In the genomic region with DNA sequence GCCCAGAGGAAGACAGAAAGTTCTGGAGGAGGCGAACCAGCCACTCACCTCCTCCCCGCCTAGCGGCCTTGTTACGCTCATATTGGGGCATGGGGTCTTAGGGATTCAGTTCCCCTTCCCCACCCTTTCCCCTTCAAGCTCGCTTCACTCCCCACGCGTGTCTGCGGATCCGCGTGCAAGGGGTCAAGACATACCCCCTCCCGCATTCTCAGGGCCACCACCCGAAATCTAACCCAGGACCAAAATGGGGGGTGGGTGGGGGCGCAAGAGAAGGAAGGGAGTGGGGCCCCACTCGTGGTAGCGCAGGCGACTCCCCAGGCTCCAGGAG, we compare ENCODE assay signal across 3 cellular contexts.
TF ChIP-seq lines count a peak whose summit lies in the region.

No MANE protein-coding gene starts in this region.

TF ChIP-seq in SK-N-SH, 30 proteins besides CTCF, POLR2A, EP300 and RAD21 (continues in another document):
- TF ChIP-seq, protein P1, sequence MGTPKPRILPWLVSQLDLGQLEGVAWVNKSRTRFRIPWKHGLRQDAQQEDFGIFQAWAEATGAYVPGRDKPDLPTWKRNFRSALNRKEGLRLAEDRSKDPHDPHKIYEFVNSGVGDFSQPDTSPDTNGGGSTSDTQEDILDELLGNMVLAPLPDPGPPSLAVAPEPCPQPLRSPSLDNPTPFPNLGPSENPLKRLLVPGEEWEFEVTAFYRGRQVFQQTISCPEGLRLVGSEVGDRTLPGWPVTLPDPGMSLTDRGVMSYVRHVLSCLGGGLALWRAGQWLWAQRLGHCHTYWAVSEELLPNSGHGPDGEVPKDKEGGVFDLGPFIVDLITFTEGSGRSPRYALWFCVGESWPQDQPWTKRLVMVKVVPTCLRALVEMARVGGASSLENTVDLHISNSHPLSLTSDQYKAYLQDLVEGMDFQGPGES (IDR thresholded peaks at IDR 0.05; ENCODE audit: low read depth, low read length), result no peak
- TF ChIP-seq FOSL2 (IDR thresholded peaks at IDR 0.05; ENCODE audit: borderline replicate concordance, low read depth) (no peak), YY1 (IDR thresholded peaks at IDR 0.05; ENCODE audit: low read depth) (no peak), NRF1 (IDR thresholded peaks at IDR 0.05; ENCODE audit: low read depth, low read length) (no peak), CHD2 (IDR thresholded peaks at IDR 0.05; ENCODE audit: low read length, partially characterized antibody) (no peak), MEF2A (IDR thresholded peaks at IDR 0.05; ENCODE audit: borderline replicate concordance, low read depth) (no peak), MXI1 (IDR thresholded peaks at IDR 0.05; ENCODE audit: low read depth, low read length) (no peak), RXRA (IDR thresholded peaks at IDR 0.05; ENCODE audit: borderline replicate concordance, low read depth) (no peak), FOXM1 (IDR thresholded peaks at IDR 0.05; ENCODE audit: low read depth) (no peak), FOXJ3 (CRISPR knock-in tag; IDR thresholded peaks at IDR 0.05) (no peak), TAF1 (IDR thresholded peaks at IDR 0.05; ENCODE audit: borderline replicate concordance, low read depth, low read length) (no peak), EZH2phosphoT487 (IDR thresholded peaks at IDR 0.05; ENCODE audit: borderline replicate concordance, low read depth) (no peak), TEAD4 (IDR thresholded peaks at IDR 0.05; ENCODE audit: borderline replicate concordance, insufficient read depth) (no peak)
- TF ChIP-seq, protein P2, sequence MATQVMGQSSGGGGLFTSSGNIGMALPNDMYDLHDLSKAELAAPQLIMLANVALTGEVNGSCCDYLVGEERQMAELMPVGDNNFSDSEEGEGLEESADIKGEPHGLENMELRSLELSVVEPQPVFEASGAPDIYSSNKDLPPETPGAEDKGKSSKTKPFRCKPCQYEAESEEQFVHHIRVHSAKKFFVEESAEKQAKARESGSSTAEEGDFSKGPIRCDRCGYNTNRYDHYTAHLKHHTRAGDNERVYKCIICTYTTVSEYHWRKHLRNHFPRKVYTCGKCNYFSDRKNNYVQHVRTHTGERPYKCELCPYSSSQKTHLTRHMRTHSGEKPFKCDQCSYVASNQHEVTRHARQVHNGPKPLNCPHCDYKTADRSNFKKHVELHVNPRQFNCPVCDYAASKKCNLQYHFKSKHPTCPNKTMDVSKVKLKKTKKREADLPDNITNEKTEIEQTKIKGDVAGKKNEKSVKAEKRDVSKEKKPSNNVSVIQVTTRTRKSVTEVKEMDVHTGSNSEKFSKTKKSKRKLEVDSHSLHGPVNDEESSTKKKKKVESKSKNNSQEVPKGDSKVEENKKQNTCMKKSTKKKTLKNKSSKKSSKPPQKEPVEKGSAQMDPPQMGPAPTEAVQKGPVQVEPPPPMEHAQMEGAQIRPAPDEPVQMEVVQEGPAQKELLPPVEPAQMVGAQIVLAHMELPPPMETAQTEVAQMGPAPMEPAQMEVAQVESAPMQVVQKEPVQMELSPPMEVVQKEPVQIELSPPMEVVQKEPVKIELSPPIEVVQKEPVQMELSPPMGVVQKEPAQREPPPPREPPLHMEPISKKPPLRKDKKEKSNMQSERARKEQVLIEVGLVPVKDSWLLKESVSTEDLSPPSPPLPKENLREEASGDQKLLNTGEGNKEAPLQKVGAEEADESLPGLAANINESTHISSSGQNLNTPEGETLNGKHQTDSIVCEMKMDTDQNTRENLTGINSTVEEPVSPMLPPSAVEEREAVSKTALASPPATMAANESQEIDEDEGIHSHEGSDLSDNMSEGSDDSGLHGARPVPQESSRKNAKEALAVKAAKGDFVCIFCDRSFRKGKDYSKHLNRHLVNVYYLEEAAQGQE (IDR thresholded peaks at IDR 0.05; ENCODE audit: low read depth, low read length), result no peak
- TF ChIP-seq, protein P3, sequence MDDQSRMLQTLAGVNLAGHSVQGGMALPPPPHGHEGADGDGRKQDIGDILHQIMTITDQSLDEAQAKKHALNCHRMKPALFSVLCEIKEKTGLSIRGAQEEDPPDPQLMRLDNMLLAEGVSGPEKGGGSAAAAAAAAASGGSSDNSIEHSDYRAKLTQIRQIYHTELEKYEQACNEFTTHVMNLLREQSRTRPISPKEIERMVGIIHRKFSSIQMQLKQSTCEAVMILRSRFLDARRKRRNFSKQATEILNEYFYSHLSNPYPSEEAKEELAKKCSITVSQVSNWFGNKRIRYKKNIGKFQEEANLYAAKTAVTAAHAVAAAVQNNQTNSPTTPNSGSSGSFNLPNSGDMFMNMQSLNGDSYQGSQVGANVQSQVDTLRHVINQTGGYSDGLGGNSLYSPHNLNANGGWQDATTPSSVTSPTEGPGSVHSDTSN (IDR thresholded peaks at IDR 0.05), result no peak

TF ChIP-seq in SK-N-SH treated with all-trans-retinoic acid at 6 μM for 48 hours, 23 proteins besides CTCF, POLR2A, EP300 and RAD21 (continues in another document):
- TF ChIP-seq, protein P4, sequence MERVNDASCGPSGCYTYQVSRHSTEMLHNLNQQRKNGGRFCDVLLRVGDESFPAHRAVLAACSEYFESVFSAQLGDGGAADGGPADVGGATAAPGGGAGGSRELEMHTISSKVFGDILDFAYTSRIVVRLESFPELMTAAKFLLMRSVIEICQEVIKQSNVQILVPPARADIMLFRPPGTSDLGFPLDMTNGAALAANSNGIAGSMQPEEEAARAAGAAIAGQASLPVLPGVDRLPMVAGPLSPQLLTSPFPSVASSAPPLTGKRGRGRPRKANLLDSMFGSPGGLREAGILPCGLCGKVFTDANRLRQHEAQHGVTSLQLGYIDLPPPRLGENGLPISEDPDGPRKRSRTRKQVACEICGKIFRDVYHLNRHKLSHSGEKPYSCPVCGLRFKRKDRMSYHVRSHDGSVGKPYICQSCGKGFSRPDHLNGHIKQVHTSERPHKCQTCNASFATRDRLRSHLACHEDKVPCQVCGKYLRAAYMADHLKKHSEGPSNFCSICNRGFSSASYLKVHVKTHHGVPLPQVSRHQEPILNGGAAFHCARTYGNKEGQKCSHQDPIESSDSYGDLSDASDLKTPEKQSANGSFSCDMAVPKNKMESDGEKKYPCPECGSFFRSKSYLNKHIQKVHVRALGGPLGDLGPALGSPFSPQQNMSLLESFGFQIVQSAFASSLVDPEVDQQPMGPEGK (CRISPR knock-in tag; IDR thresholded peaks at IDR 0.05; ENCODE audit: borderline replicate concordance), result no peak
- TF ChIP-seq PPARA (CRISPR knock-in tag; IDR thresholded peaks at IDR 0.05; ENCODE audit: borderline replicate concordance) (no peak), ZC3H10 (CRISPR knock-in tag; IDR thresholded peaks at IDR 0.05) (no peak), GLIS3 (CRISPR knock-in tag; IDR thresholded peaks at IDR 0.05) (no peak), OSR1 (CRISPR knock-in tag; IDR thresholded peaks at IDR 0.05) (no peak), ZNF565 (CRISPR knock-in tag; conservative IDR thresholded peaks at IDR 0.05; ENCODE audit: low read depth) (no peak), ESRRG (CRISPR knock-in tag; IDR thresholded peaks at IDR 0.05) (no peak), ZNF70 (CRISPR knock-in tag; IDR thresholded peaks at IDR 0.05) (no peak), ZFP30 (CRISPR knock-in tag; IDR thresholded peaks at IDR 0.05) (no peak), TCF4 (CRISPR knock-in tag; IDR thresholded peaks at IDR 0.05; ENCODE audit: borderline replicate concordance) (no peak), RARB (CRISPR knock-in tag; IDR thresholded peaks at IDR 0.05) (no peak), ZFP3 (CRISPR knock-in tag; IDR thresholded peaks at IDR 0.05) (no peak), BACH2 (CRISPR knock-in tag; IDR thresholded peaks at IDR 0.05; ENCODE audit: borderline replicate concordance) (no peak), ZNF8 (CRISPR knock-in tag; IDR thresholded peaks at IDR 0.05) (no peak), ISL1 (CRISPR knock-in tag; IDR thresholded peaks at IDR 0.05) (no peak)
- TF ChIP-seq, protein P5, sequence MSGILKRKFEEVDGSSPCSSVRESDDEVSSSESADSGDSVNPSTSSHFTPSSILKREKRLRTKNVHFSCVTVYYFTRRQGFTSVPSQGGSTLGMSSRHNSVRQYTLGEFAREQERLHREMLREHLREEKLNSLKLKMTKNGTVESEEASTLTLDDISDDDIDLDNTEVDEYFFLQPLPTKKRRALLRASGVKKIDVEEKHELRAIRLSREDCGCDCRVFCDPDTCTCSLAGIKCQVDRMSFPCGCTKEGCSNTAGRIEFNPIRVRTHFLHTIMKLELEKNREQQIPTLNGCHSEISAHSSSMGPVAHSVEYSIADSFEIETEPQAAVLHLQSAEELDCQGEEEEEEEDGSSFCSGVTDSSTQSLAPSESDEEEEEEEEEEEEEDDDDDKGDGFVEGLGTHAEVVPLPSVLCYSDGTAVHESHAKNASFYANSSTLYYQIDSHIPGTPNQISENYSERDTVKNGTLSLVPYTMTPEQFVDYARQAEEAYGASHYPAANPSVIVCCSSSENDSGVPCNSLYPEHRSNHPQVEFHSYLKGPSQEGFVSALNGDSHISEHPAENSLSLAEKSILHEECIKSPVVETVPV (CRISPR knock-in tag; IDR thresholded peaks at IDR 0.05), result no peak
- TF ChIP-seq, protein P6, sequence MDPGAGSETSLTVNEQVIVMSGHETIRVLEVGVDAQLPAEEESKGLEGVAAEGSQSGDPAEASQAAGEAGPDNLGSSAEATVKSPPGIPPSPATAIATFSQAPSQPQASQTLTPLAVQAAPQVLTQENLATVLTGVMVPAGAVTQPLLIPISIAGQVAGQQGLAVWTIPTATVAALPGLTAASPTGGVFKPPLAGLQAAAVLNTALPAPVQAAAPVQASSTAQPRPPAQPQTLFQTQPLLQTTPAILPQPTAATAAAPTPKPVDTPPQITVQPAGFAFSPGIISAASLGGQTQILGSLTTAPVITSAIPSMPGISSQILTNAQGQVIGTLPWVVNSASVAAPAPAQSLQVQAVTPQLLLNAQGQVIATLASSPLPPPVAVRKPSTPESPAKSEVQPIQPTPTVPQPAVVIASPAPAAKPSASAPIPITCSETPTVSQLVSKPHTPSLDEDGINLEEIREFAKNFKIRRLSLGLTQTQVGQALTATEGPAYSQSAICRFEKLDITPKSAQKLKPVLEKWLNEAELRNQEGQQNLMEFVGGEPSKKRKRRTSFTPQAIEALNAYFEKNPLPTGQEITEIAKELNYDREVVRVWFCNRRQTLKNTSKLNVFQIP (CRISPR knock-in tag; IDR thresholded peaks at IDR 0.05; ENCODE audit: borderline replicate concordance, low read depth), result no peak

TF ChIP-seq in H1, 55 proteins besides CTCF, POLR2A, EP300 and RAD21 (continues in another document):
- TF ChIP-seq, protein P7, sequence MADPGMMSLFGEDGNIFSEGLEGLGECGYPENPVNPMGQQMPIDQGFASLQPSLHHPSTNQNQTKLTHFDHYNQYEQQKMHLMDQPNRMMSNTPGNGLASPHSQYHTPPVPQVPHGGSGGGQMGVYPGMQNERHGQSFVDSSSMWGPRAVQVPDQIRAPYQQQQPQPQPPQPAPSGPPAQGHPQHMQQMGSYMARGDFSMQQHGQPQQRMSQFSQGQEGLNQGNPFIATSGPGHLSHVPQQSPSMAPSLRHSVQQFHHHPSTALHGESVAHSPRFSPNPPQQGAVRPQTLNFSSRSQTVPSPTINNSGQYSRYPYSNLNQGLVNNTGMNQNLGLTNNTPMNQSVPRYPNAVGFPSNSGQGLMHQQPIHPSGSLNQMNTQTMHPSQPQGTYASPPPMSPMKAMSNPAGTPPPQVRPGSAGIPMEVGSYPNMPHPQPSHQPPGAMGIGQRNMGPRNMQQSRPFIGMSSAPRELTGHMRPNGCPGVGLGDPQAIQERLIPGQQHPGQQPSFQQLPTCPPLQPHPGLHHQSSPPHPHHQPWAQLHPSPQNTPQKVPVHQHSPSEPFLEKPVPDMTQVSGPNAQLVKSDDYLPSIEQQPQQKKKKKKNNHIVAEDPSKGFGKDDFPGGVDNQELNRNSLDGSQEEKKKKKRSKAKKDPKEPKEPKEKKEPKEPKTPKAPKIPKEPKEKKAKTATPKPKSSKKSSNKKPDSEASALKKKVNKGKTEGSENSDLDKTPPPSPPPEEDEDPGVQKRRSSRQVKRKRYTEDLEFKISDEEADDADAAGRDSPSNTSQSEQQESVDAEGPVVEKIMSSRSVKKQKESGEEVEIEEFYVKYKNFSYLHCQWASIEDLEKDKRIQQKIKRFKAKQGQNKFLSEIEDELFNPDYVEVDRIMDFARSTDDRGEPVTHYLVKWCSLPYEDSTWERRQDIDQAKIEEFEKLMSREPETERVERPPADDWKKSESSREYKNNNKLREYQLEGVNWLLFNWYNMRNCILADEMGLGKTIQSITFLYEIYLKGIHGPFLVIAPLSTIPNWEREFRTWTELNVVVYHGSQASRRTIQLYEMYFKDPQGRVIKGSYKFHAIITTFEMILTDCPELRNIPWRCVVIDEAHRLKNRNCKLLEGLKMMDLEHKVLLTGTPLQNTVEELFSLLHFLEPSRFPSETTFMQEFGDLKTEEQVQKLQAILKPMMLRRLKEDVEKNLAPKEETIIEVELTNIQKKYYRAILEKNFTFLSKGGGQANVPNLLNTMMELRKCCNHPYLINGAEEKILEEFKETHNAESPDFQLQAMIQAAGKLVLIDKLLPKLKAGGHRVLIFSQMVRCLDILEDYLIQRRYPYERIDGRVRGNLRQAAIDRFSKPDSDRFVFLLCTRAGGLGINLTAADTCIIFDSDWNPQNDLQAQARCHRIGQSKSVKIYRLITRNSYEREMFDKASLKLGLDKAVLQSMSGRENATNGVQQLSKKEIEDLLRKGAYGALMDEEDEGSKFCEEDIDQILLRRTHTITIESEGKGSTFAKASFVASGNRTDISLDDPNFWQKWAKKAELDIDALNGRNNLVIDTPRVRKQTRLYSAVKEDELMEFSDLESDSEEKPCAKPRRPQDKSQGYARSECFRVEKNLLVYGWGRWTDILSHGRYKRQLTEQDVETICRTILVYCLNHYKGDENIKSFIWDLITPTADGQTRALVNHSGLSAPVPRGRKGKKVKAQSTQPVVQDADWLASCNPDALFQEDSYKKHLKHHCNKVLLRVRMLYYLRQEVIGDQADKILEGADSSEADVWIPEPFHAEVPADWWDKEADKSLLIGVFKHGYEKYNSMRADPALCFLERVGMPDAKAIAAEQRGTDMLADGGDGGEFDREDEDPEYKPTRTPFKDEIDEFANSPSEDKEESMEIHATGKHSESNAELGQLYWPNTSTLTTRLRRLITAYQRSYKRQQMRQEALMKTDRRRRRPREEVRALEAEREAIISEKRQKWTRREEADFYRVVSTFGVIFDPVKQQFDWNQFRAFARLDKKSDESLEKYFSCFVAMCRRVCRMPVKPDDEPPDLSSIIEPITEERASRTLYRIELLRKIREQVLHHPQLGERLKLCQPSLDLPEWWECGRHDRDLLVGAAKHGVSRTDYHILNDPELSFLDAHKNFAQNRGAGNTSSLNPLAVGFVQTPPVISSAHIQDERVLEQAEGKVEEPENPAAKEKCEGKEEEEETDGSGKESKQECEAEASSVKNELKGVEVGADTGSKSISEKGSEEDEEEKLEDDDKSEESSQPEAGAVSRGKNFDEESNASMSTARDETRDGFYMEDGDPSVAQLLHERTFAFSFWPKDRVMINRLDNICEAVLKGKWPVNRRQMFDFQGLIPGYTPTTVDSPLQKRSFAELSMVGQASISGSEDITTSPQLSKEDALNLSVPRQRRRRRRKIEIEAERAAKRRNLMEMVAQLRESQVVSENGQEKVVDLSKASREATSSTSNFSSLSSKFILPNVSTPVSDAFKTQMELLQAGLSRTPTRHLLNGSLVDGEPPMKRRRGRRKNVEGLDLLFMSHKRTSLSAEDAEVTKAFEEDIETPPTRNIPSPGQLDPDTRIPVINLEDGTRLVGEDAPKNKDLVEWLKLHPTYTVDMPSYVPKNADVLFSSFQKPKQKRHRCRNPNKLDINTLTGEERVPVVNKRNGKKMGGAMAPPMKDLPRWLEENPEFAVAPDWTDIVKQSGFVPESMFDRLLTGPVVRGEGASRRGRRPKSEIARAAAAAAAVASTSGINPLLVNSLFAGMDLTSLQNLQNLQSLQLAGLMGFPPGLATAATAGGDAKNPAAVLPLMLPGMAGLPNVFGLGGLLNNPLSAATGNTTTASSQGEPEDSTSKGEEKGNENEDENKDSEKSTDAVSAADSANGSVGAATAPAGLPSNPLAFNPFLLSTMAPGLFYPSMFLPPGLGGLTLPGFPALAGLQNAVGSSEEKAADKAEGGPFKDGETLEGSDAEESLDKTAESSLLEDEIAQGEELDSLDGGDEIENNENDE (IDR thresholded peaks at IDR 0.05; ENCODE audit: insufficient replicate concordance, low read length), result no peak
- no peak for TF ChIP-seq MAFK (IDR thresholded peaks at IDR 0.05; ENCODE audit: low read depth, low read length)
- no peak for TF ChIP-seq CBX8 (IDR thresholded peaks at IDR 0.05; ENCODE audit: borderline replicate concordance, low read depth, low read length)
- no peak for TF ChIP-seq BRCA1 (IDR thresholded peaks at IDR 0.05; ENCODE audit: low read depth, low read length)
- TF ChIP-seq EZH2 (IDR thresholded peaks at IDR 0.05; ENCODE audit: low read depth, low read length, severe bottlenecking), result no peak
- no peak for TF ChIP-seq TBP (IDR thresholded peaks at IDR 0.05; ENCODE audit: low read depth, low read length)
- no peak for TF ChIP-seq FOSL1 (IDR thresholded peaks at IDR 0.05; ENCODE audit: insufficient read depth, low read depth, low read length)
- no peak for TF ChIP-seq PHF8 (conservative IDR thresholded peaks at IDR 0.05; ENCODE audit: low read depth, low read length)
- TF ChIP-seq SP2 (IDR thresholded peaks at IDR 0.05; ENCODE audit: low read length), result no peak
